In genomic region chr2:166563894-166564293, GRCh38 we compare ENCODE assay signal across 23 cellular contexts.
"Had no signal": no experiment of that assay in that cellular context is flagged by ENCODE, and none has a peak within 500 bp of the region (broad histone marks: within the 10 kb centered on the region; RNA-seq: fewer than 3 reads in every experiment).

No MANE protein-coding gene starts in this region.

- FAIRE-seq: colon had no signal

- H2AFZ ChIP-seq: parathyroid adenoma had no signal

- H3K4me1 ChIP-seq: esophagus squamous epithelium, heart left ventricle, parathyroid adenoma, prostate gland, testis, tibial nerve, upper lobe of right lung had no signal

- ATAC-seq: effector memory CD8-positive, alpha-beta T cell; heart left ventricle; left colon; left ventricle myocardium superior; naive thymus-derived CD4-positive, alpha-beta T cell; sciatic nerve; stimulated activated naive B cell treated with anti-CD40 and anti-IgM and Interleukin-4, amounts not matched to agents 10 μg/mL and 1 μg/mL and 100 μg/mL, for 72 hours; stimulated activated naive CD8-positive, alpha-beta T cell treated with anti-CD3 and anti-CD28 coated beads, Interleukin-15, amount 100 ng/mL, for 72 hours; upper lobe of right lung had no signal

- H3K4me3 ChIP-seq: esophagus squamous epithelium, heart left ventricle, lung, prostate gland, testis, tibial nerve, upper lobe of right lung had no signal

- DNase-seq: effector memory CD8-positive, alpha-beta T cell; esophagus squamous epithelium; foreskin melanocyte; heart left ventricle; hippocampal formation; left colon; left ventricle myocardium superior; mesendoderm; naive thymus-derived CD4-positive, alpha-beta T cell; nephron progenitor cell; retina; stimulated activated CD4-positive, alpha-beta T cell treated with anti-CD3 and anti-CD28 coated beads, Interleukin-2, amount 100 ng/mL, for 24 hours; stimulated activated CD4-positive, alpha-beta T cell treated with anti-CD3 and anti-CD28 coated beads, Interleukin-4, amount 100 ng/mL, for 4 hours; stimulated activated naive B cell treated with anti-CD40 and anti-IgM and Interleukin-4, amounts not matched to agents 10 μg/mL and 1 μg/mL and 100 μg/mL, for 72 hours; stimulated activated naive CD8-positive, alpha-beta T cell treated with anti-CD3 and anti-CD28 coated beads, Interleukin-15, amount 100 ng/mL, for 72 hours; testis; upper lobe of right lung had no signal

- H3K9ac ChIP-seq: parathyroid adenoma had no signal

- H3K27me3 ChIP-seq: esophagus squamous epithelium, heart left ventricle, testis, tibial nerve, upper lobe of right lung had no signal

- H3K36me3 ChIP-seq: esophagus squamous epithelium, heart left ventricle, prostate gland, tibial nerve, upper lobe of right lung had no signal

- H3K9me3 ChIP-seq: esophagus squamous epithelium, heart left ventricle, prostate gland, testis, tibial nerve, upper lobe of right lung had no signal

- H3K27ac ChIP-seq: esophagus squamous epithelium, heart left ventricle, parathyroid adenoma, prostate gland, testis, tibial nerve, upper lobe of right lung had no signal

- H3K79me2 ChIP-seq: parathyroid adenoma had no signal
